ENCODE assay signal across 1 cellular context in the genomic region with DNA sequence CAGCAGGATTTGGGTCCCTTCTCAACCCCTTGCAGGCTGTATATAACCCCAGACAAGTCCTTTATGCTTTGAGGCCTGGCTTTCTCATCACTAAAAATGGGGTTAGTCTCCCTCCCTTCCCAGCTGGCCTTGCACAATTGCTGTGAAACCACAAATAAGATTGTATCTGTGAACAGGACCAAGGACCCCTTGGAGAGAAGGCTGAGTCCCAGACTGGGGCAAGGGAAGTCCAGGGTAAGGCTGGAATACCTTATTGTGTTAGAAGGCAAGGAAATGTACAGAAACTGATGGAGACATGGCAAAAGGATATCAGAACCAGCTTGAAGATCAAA.
TF ChIP-seq lines count a peak whose summit lies in the region.

No MANE protein-coding gene starts in this region.

TF ChIP-seq in IMR-90, 13 proteins besides CTCF, POLR2A, EP300 and RAD21:
- TF ChIP-seq FOS (IDR thresholded peaks at IDR 0.05; ENCODE audit: low read depth, low read length) (no peak), CHD1 (IDR thresholded peaks at IDR 0.05; ENCODE audit: low read depth, low read length) (no peak), NFE2L2 (IDR thresholded peaks at IDR 0.05; ENCODE audit: low read depth, low read length) (no peak), RCOR1 (IDR thresholded peaks at IDR 0.05; ENCODE audit: insufficient replicate concordance, low read length) (no peak), CEBPB (IDR thresholded peaks at IDR 0.05; ENCODE audit: low read depth, low read length) (no peak), MXI1 (IDR thresholded peaks at IDR 0.05; ENCODE audit: borderline replicate concordance, low read depth, low read length) (no peak), RFX5 (IDR thresholded peaks at IDR 0.05; ENCODE audit: low read depth, low read length) (no peak), MAFK (IDR thresholded peaks at IDR 0.05; ENCODE audit: low read depth, low read length) (no peak), BHLHE40 (IDR thresholded peaks at IDR 0.05; ENCODE audit: low read depth, low read length) (no peak), MAZ (IDR thresholded peaks at IDR 0.05; ENCODE audit: borderline replicate concordance, low read depth, low read length) (no peak), SMC3 (IDR thresholded peaks at IDR 0.05; ENCODE audit: low read depth, low read length) (no peak)
- TF ChIP-seq, protein P1, sequence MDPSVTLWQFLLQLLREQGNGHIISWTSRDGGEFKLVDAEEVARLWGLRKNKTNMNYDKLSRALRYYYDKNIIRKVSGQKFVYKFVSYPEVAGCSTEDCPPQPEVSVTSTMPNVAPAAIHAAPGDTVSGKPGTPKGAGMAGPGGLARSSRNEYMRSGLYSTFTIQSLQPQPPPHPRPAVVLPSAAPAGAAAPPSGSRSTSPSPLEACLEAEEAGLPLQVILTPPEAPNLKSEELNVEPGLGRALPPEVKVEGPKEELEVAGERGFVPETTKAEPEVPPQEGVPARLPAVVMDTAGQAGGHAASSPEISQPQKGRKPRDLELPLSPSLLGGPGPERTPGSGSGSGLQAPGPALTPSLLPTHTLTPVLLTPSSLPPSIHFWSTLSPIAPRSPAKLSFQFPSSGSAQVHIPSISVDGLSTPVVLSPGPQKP (IDR thresholded peaks at IDR 0.05; ENCODE audit: borderline replicate concordance, low read depth, low read length): no peak
- TF ChIP-seq, protein P2, sequence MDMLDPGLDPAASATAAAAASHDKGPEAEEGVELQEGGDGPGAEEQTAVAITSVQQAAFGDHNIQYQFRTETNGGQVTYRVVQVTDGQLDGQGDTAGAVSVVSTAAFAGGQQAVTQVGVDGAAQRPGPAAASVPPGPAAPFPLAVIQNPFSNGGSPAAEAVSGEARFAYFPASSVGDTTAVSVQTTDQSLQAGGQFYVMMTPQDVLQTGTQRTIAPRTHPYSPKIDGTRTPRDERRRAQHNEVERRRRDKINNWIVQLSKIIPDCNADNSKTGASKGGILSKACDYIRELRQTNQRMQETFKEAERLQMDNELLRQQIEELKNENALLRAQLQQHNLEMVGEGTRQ (IDR thresholded peaks at IDR 0.05; ENCODE audit: low read depth, low read length): no peak
TF ChIP-seq in IMR-90: peak in this region for 0.
